In genomic region chrX:153669174-153669890, GRCh38 we compare ENCODE assay signal across 1 cellular context.
TF ChIP-seq lines count a peak whose summit lies in the region.

No MANE protein-coding gene starts in this region.

TF ChIP-seq in H1, 55 proteins besides CTCF, POLR2A, EP300 and RAD21 (continued from another document):
- TF ChIP-seq JUN (IDR thresholded peaks at IDR 0.05; ENCODE audit: low read depth, low read length) (no peak), KDM1A (IDR thresholded peaks at IDR 0.05; ENCODE audit: borderline replicate concordance, low read length) (0 out of 2 replicates have a peak, but pooled peaks have one; percentile 17), CTBP2 (IDR thresholded peaks at IDR 0.05; ENCODE audit: borderline replicate concordance, insufficient read depth, insufficient read length, low read length) (peak; percentile 46), E2F6 (IDR thresholded peaks at IDR 0.05) (0 out of 2 replicates have a peak, but pooled peaks have one; percentile 16), POLR2AphosphoS5 (IDR thresholded peaks at IDR 0.05; ENCODE audit: low read depth, low read length) (no peak), YY1 (IDR thresholded peaks at IDR 0.05; ENCODE audit: low read depth, low read length) (0 out of 2 replicates have a peak, but pooled peaks have one; percentile 59)
TF ChIP-seq in H1: peak in this region for 4.
